In genomic region chr1:97904528-97904927, GRCh38 we compare ENCODE assay signal across 13 cellular contexts. TPM values are rescaled to one million over a fixed set of nuclear protein-coding genes. Genes with fewer than 3 reads are reported as not detected.
DNase-seq lines count a peak whose midpoint lies in the region; ATAC-seq and TF ChIP-seq lines count a peak whose summit lies in the region.
"Had no signal": no experiment of that assay in that cellular context is flagged by ENCODE, and none has a peak within 500 bp of the region (broad histone marks: within the 10 kb centered on the region; RNA-seq: fewer than 3 reads in every experiment).

No MANE protein-coding gene starts in this region.

- H3K9me3 ChIP-seq in fibroblast of lung (ENCODE audit: control insufficient read depth, insufficient read depth, low read depth, low read length): no peaks in the 10 kb centered on the region
- H3K9me3 ChIP-seq: tibial artery had no signal

- TF ChIP-seq CTCF in fibroblast of lung (conservative IDR thresholded peaks at IDR 0.05 in 1 of 2, IDR thresholded peaks at IDR 0.05 in 1 of 2; ENCODE audit: low read depth in 1 of 2, low read length in 2 of 2): no peak

- DNase-seq in left cardiac atrium (no peak), Right ventricle myocardium inferior (ENCODE audit: missing footprints) (no peak), NCI-H69 (lab: John Stamatoyannopoulos, UW) (peak; percentile 29), fibroblast of lung (ENCODE audit: low read depth in 2 of 2) (peak; percentile 62 to 87), substantia nigra (lab: John Stamatoyannopoulos, UW) (no peak), NCI-H187 (lab: John Stamatoyannopoulos, UW) (no peak), activated gamma-delta T cell treated with Interleukin-2 at 50 U/mL for 16 hours (no peak), ureter (ENCODE audit: low spot score) (no peak)
- DNase-seq: activated B cell treated with CpG ODN at 0.5 μM for 24 hours, Right ventricle myocardium superior, tibial artery had no signal

- H3K79me2 ChIP-seq in fibroblast of lung (ENCODE audit: control insufficient read depth, insufficient read depth, low read length): peaks cover 32% of the 10 kb centered on the region
- H3K79me2 ChIP-seq: parathyroid adenoma had no signal

- H3K27me3 ChIP-seq in fibroblast of lung (ENCODE audit: control insufficient read depth, insufficient read depth, low read length): no peaks in the 10 kb centered on the region
- H3K27me3 ChIP-seq: tibial artery had no signal

- peak; percentile 19 to 36 for ATAC-seq in left cardiac atrium
- ATAC-seq in Right ventricle myocardium inferior: no peak

- H3K4me2 ChIP-seq in fibroblast of lung (ENCODE audit: extremely low read depth, insufficient read depth, low read length): no peak overlapping the region

- no peaks in the 10 kb centered on the region for H4K20me1 ChIP-seq in fibroblast of lung (ENCODE audit: control insufficient read depth, extremely low read depth, insufficient read depth, low read length)

- no peak overlapping the region for H3K4me3 ChIP-seq in fibroblast of lung (replicated peaks in 1 of 4; ENCODE audit: control extremely low read depth in 1 of 4, insufficient read depth in 1 of 4, low read depth in 3 of 4, low read length in 4 of 4)
- H3K4me3 ChIP-seq: tibial artery had no signal

- H3K27ac ChIP-seq in fibroblast of lung (ENCODE audit: insufficient read depth, low read length): peak overlapping the region; percentile 39
- peak overlapping the region; percentile 17 for H3K27ac ChIP-seq in substantia nigra (ENCODE audit: low read depth, low read length, poor library complexity, severe bottlenecking)
- H3K27ac ChIP-seq: C4-2B, parathyroid adenoma had no signal

- intact Hi-C loops in left cardiac atrium (cut with DNase I): no loop called here
- intact Hi-C loops in Right ventricle myocardium inferior (cut with DNase I): no loop called here

- H3K4me1 ChIP-seq in fibroblast of lung (ENCODE audit: control insufficient read depth, extremely low read depth, insufficient read depth, low read length): peaks cover 9% of the 10 kb centered on the region
- H3K4me1 ChIP-seq: parathyroid adenoma had no signal

- H3K9ac ChIP-seq in fibroblast of lung (ENCODE audit: insufficient read depth, low read length): no peak overlapping the region
- H3K9ac ChIP-seq: parathyroid adenoma had no signal

- H3K36me3 ChIP-seq in fibroblast of lung (ENCODE audit: control insufficient read depth, insufficient read depth, low read length): no peaks in the 10 kb centered on the region
- H3K36me3 ChIP-seq: tibial artery had no signal

- H2AFZ ChIP-seq in fibroblast of lung (ENCODE audit: low read length): no peak overlapping the region
- H2AFZ ChIP-seq: parathyroid adenoma had no signal

RNA-seq across cellular contexts. Expression of gene DPYD, which starts 16.3 kb away (rescaled TPM):
- total RNA-seq in left cardiac atrium: 10 to 100 TPM; 16.7 to 22.8 TPM
- total RNA-seq in Right ventricle myocardium inferior: 12.3 TPM
- 63.1 and 64.2 TPM in 2 replicates for total RNA-seq in fibroblast of lung
- polyA plus RNA-seq in fibroblast of lung: 25.2 and 32.0 TPM in 2 replicates
- polyA plus RNA-seq in fibroblast of lung (2012): 22.5 and 25.7 TPM in 2 replicates
- polyA minus RNA-seq in fibroblast of lung (ENCODE audit: low replicate concordance): 16.1 and 24.5 TPM in 2 replicates
- 31.2 TPM for total RNA-seq in ureter

Comparison
In these comparisons a context has a peak if more than half of its experiments do, and no peak if none do; other contexts are left out.
1. DNase-seq: peak in NCI-H69 (single experiment) and fibroblast of lung (2 of 2); none in left cardiac atrium (single experiment), Right ventricle myocardium inferior (single experiment), substantia nigra (0 of 49), NCI-H187 (0 of 2), activated gamma-delta T cell treated with Interleukin-2 at 50 U/mL for 16 hours (single experiment) and ureter (single experiment).